ENCODE assay signal across 8 cellular contexts in genomic region chr11:65418681-65419459, GRCh38. TPM values are rescaled to one million over a fixed set of nuclear protein-coding genes. Genes with fewer than 3 reads are reported as not detected.
DNase-seq lines count a peak whose midpoint lies in the region; ATAC-seq, FAIRE-seq and TF ChIP-seq lines count a peak whose summit lies in the region.

No MANE protein-coding gene starts in this region.

- H3K36me3 ChIP-seq in keratinocyte (ENCODE audit: control insufficient read depth in 2 of 2, extremely low read depth in 1 of 2, insufficient read depth in 2 of 2, low read length in 2 of 2) = peaks cover 2 to 9% of the 10 kb centered on the region in 2 experiments

- peak overlapping the region; percentile 66 for H3K4me2 ChIP-seq in keratinocyte (ENCODE audit: control insufficient read depth, extremely low read depth, insufficient read depth, low read depth, low read length)

- no peaks in the 10 kb centered on the region for H3K27me3 ChIP-seq in keratinocyte (ENCODE audit: control insufficient read depth, extremely low read depth, insufficient read depth, low read length)

- TF ChIP-seq CTCF in activated B cell treated with CpG ODN at 0.5 μM for 24 hours (IDR thresholded peaks at IDR 0.05) (no peak), keratinocyte (optimal IDR thresholded peaks at IDR 0.05 in 1 of 3, IDR thresholded peaks at IDR 0.05 in 1 of 3, conservative IDR thresholded peaks at IDR 0.05 in 1 of 3; ENCODE audit: extremely low read depth in 1 of 3, insufficient read depth in 2 of 3, low read length in 3 of 3) (no peak)

- no peaks in the 10 kb centered on the region for H3K27me3 Mint-ChIP-seq in activated B cell treated with CpG ODN at 0.5 μM for 24 hours
- no peaks in the 10 kb centered on the region for H3K27me3 Mint-ChIP-seq in central memory CD8-positive, alpha-beta T cell

- peaks cover 12% of the 10 kb centered on the region for H4K20me1 ChIP-seq in keratinocyte (ENCODE audit: control insufficient read depth, extremely low read depth, insufficient read depth, low read length)

- peak overlapping the region; percentile 87 for H3K4me3 Mint-ChIP-seq in activated B cell treated with CpG ODN at 0.5 μM for 24 hours
- peak overlapping the region; percentile 100 for H3K4me3 Mint-ChIP-seq in central memory CD8-positive, alpha-beta T cell

- intact Hi-C loops in activated B cell treated with CpG ODN at 0.5 μM for 24 hours (cut with micrococcal nuclease) = loop anchor here (1.0 kb wide), 2 partner anchors 12 to 78 kb away; no protein-coding TSS in a partner anchor

- no peak for FAIRE-seq in keratinocyte (lab: Jason Lieb, UNC)

- H3K36me3 Mint-ChIP-seq in activated B cell treated with CpG ODN at 0.5 μM for 24 hours (ENCODE audit: low read depth) = peaks cover 15% of the 10 kb centered on the region
- peaks cover 36% of the 10 kb centered on the region for H3K36me3 Mint-ChIP-seq in central memory CD8-positive, alpha-beta T cell (ENCODE audit: insufficient read depth)

- peaks cover 4% of the 10 kb centered on the region for H3K9me1 ChIP-seq in keratinocyte (ENCODE audit: control insufficient read depth, extremely low read depth, insufficient read depth, low read length)

- peak overlapping the region; percentile 99 for H3K27ac ChIP-seq in keratinocyte (ENCODE audit: control insufficient read depth, insufficient read depth, low read length)

- H3K9me3 Mint-ChIP-seq in activated B cell treated with CpG ODN at 0.5 μM for 24 hours = no peaks in the 10 kb centered on the region
- no peaks in the 10 kb centered on the region for H3K9me3 Mint-ChIP-seq in central memory CD8-positive, alpha-beta T cell

- dilution Hi-C loops in keratinocyte (cut with MboI; ENCODE audit: extremely low pct_ligation_motif_present, low sequenced_read_pairs) = no loop called here

- in situ Hi-C loops in ACHN (cut with HindIII; ENCODE audit: low pct_ligation_motif_present, low pct_unique_long_range_greater_than_20kb, low sequenced_read_pairs) = no loop called here

- CTCF ChIA-PET in activated B cell treated with CpG ODN at 0.5 μM for 24 hours (lab: Charles Lee) = interaction anchor here (1.0 to 12.8 kb wide), 5 partner anchors 11 to 85 kb away, joined by 3 to 289 read pairs (median 5); partner anchors contain the start of gene MALAT1

- DNase-seq in ACHN = peak; percentile 94
- DNase-seq in NCI-H2196 treated with DMSO at 0.1 percent for 48 hours (lab: John Stamatoyannopoulos, UW; ENCODE audit: unreplicated experiment) = peak; percentile 100
- peak; percentile 87 for DNase-seq in activated B cell treated with CpG ODN at 0.5 μM for 24 hours
- peak; percentile 61 to 72 for DNase-seq in central memory CD8-positive, alpha-beta T cell (ENCODE audit: low spot score in 2 of 2)
- no peak for DNase-seq in keratinocyte (ENCODE audit: low read depth, low spot score)
- peak; percentile 86 to 92 (median 89) for DNase-seq in stimulated activated CD4-positive, alpha-beta T cell treated with anti-CD3 and anti-CD28 coated beads, Interleukin-12 subunit alpha, Interleukin-12 subunit beta, amount 100 ng/mL, for 48 hours (ENCODE audit: low read depth in 2 of 3, low spot score in 1 of 3)

- peak overlapping the region; percentile 17 to 53 (median 47) for H3K4me3 ChIP-seq in keratinocyte (ENCODE audit: control insufficient read depth in 2 of 3, extremely low read depth in 1 of 3, insufficient read depth in 2 of 3, low read depth in 1 of 3, low read length in 3 of 3)

- POLR2A ChIA-PET in activated B cell treated with CpG ODN at 0.5 μM for 24 hours (lab: Charles Lee) = interaction anchor here (0.6 to 19.3 kb wide), 25 partner anchors 8 to 441 kb away, joined by 3 to 3752 read pairs (median 6); partner anchors contain the start of genes FAM89B, FRMD8, MALAT1 and NEAT1

- peak; percentile 22 for ATAC-seq in GM18870 (IDR thresholded peaks at IDR 0.05; ENCODE audit: unreplicated experiment)
- ATAC-seq in HG03135 (IDR thresholded peaks at IDR 0.05; ENCODE audit: unreplicated experiment) = peak; percentile 50
- peak; percentile 50 for ATAC-seq in activated B cell treated with CpG ODN at 0.5 μM for 24 hours (ENCODE audit: low read depth)
- peak; percentile 33 for ATAC-seq in central memory CD8-positive, alpha-beta T cell (replicated peaks; ENCODE audit: extremely low read depth, poor library complexity, severe bottlenecking)

- peaks cover 18% of the 10 kb centered on the region for H3K79me2 ChIP-seq in keratinocyte (ENCODE audit: control insufficient read depth, insufficient read depth, low read length)

- H3K4me1 ChIP-seq in keratinocyte (ENCODE audit: control insufficient read depth, extremely low read depth, insufficient read depth, low read length) = peaks cover 55% of the 10 kb centered on the region

- H2AFZ ChIP-seq in keratinocyte (ENCODE audit: control insufficient read depth, low read length) = peak overlapping the region; percentile 41

- H3K27ac Mint-ChIP-seq in activated B cell treated with CpG ODN at 0.5 μM for 24 hours = peak overlapping the region; percentile 100
- H3K27ac Mint-ChIP-seq in central memory CD8-positive, alpha-beta T cell (ENCODE audit: low read depth) = peak overlapping the region; percentile 100

- no peaks in the 10 kb centered on the region for H3K9me3 ChIP-seq in keratinocyte (ENCODE audit: control insufficient read depth, low read depth, low read length)

- peaks cover 71% of the 10 kb centered on the region for H3K4me1 Mint-ChIP-seq in activated B cell treated with CpG ODN at 0.5 μM for 24 hours
- peaks cover 74% of the 10 kb centered on the region for H3K4me1 Mint-ChIP-seq in central memory CD8-positive, alpha-beta T cell

- H3K9ac ChIP-seq in keratinocyte (ENCODE audit: control insufficient read depth, extremely low read depth, insufficient read depth, low read length) = peak overlapping the region; percentile 100

RNA-seq across cellular contexts. Expression of gene NEAT1, which starts 3.7 kb away (rescaled TPM):
- total RNA-seq in activated B cell treated with CpG ODN at 0.5 μM for 24 hours = 578 and 699 TPM in 2 replicates
- polyA plus RNA-seq in keratinocyte = 66.5 to 270 TPM (median 171 TPM) in 3 replicates
- polyA plus RNA-seq in keratinocyte (2011; ENCODE audit: low read depth) = 1,124 TPM
- polyA plus RNA-seq in keratinocyte (2011; cell fraction: cytosol; rRNA removed) = 5.3 and 11.3 TPM in 2 replicates
- 1,267 and 1,668 TPM in 2 replicates for polyA plus RNA-seq in keratinocyte (2011; cell fraction: nucleus; rRNA removed)
- polyA plus RNA-seq in keratinocyte (2012; ENCODE audit: low replicate concordance) = 218 and 908 TPM in 2 replicates
- 73.3 to 442 TPM (median 228 TPM) in 3 replicates for polyA minus RNA-seq in keratinocyte
- polyA minus RNA-seq in keratinocyte (2011; cell fraction: cytosol; rRNA and poly(A)+ RNA removed) = 8.4 TPM
- 402 and 1,225 TPM in 2 replicates for polyA minus RNA-seq in keratinocyte (2011; cell fraction: nucleus; rRNA and poly(A)+ RNA removed)

RNA-seq across cellular contexts. Expression of gene FRMD8, which starts 32.4 kb away (rescaled TPM):
- total RNA-seq in activated B cell treated with CpG ODN at 0.5 μM for 24 hours = 68.6 and 70.6 TPM in 2 replicates
- polyA plus RNA-seq in keratinocyte = 24.1 to 47.3 TPM (median 25.0 TPM) in 3 replicates
- 8.5 TPM for polyA plus RNA-seq in keratinocyte (2011; ENCODE audit: low read depth)
- polyA plus RNA-seq in keratinocyte (2011; cell fraction: cytosol; rRNA removed) = 20.8 and 29.3 TPM in 2 replicates
- polyA plus RNA-seq in keratinocyte (2011; cell fraction: nucleus; rRNA removed) = 58.8 and 74.9 TPM in 2 replicates
- 20.8 and 30.9 TPM in 2 replicates for polyA plus RNA-seq in keratinocyte (2012; ENCODE audit: low replicate concordance)
- 28.2 to 54.5 TPM (median 34.5 TPM) in 3 replicates for polyA minus RNA-seq in keratinocyte
- polyA minus RNA-seq in keratinocyte (2011; cell fraction: cytosol; rRNA and poly(A)+ RNA removed) = 64.1 TPM
- 56.0 and 58.9 TPM in 2 replicates for polyA minus RNA-seq in keratinocyte (2011; cell fraction: nucleus; rRNA and poly(A)+ RNA removed)

RNA-seq across cellular contexts. Expression of gene SLC25A45, which starts 36.4 kb away (rescaled TPM):
- total RNA-seq in activated B cell treated with CpG ODN at 0.5 μM for 24 hours = 11.4 and 12.3 TPM in 2 replicates
- 0.20 to 0.46 TPM (median 0.25 TPM) in 3 replicates for polyA plus RNA-seq in keratinocyte
- 0.25 TPM for polyA plus RNA-seq in keratinocyte (2011; ENCODE audit: low read depth)
- polyA plus RNA-seq in keratinocyte (2011; cell fraction: cytosol; rRNA removed) = 0.10 and 0.12 TPM in 2 replicates
- polyA plus RNA-seq in keratinocyte (2011; cell fraction: nucleus; rRNA removed) = 1.1 and 1.2 TPM in 2 replicates
- 0.50 and 0.66 TPM in 2 replicates for polyA plus RNA-seq in keratinocyte (2012; ENCODE audit: low replicate concordance)
- polyA minus RNA-seq in keratinocyte = 0.30 to 0.93 TPM (median 0.59 TPM) in 3 replicates
- not detected for polyA minus RNA-seq in keratinocyte (2011; cell fraction: cytosol; rRNA and poly(A)+ RNA removed)
- 0.95 and 1.4 TPM in 2 replicates for polyA minus RNA-seq in keratinocyte (2011; cell fraction: nucleus; rRNA and poly(A)+ RNA removed)
